8 cellular contexts compared by ENCODE assay signal in genomic region chr1:159936284-159936904, GRCh38. TPM values are rescaled to one million over a fixed set of nuclear protein-coding genes. Genes with fewer than 3 reads are reported as not detected.
DNase-seq lines count a peak whose midpoint lies in the region; ATAC-seq and TF ChIP-seq lines count a peak whose summit lies in the region.

No MANE protein-coding gene starts in this region.

- peak; percentile 94 for TF ChIP-seq RAD21 in IMR-90 (IDR thresholded peaks at IDR 0.05; ENCODE audit: low read length)

- no peak overlapping the region for H3K4me2 ChIP-seq in IMR-90 (ENCODE audit: low read depth, low read length)

- TF ChIP-seq POLR2A in IMR-90 (IDR thresholded peaks at IDR 0.05; ENCODE audit: low read depth, low read length), result no peak

- no peak overlapping the region for H3K4me3 Mint-ChIP-seq in glutamatergic neuron (ENCODE audit: unreplicated experiment)
- no peak overlapping the region for H3K4me3 Mint-ChIP-seq in progenitor cell of endocrine pancreas (ENCODE audit: low read depth)

- in situ Hi-C loops in IMR-90 (cut with MboI; ENCODE audit: low sequenced_read_pairs), result loop anchor here (5.0 to 10.0 kb wide), 2 partner anchors 71 to 438 kb away; no protein-coding TSS in a partner anchor
- in situ Hi-C loops in SK-MEL-5 (cut with HindIII; ENCODE audit: low pct_unique_long_range_greater_than_20kb, low sequenced_read_pairs), result no loop called here

- no CpG with 5 or more reads among the region's 15 CpGs for WGBS in IMR-90 (ENCODE audit: extremely low coverage in 2 of 2, insufficient read length in 1 of 2), 2 experiments

- no peak overlapping the region for H2BK15ac ChIP-seq in IMR-90 (ENCODE audit: low read depth, low read length)

- POLR2A ChIA-PET in GM10248 (lab: Yijun Ruan, JAX), result no interaction called here
- POLR2A ChIA-PET in IMR-90 (lab: Charles Lee; ENCODE audit: unreplicated experiment), result no interaction called here

- no peak overlapping the region for H3K23ac ChIP-seq in IMR-90 (ENCODE audit: low read depth, low read length)

- no peaks in the 10 kb centered on the region for H3K9me1 ChIP-seq in IMR-90 (ENCODE audit: insufficient read depth, low read length)

- H3K27me3 Mint-ChIP-seq in glutamatergic neuron (ENCODE audit: unreplicated experiment), result peaks cover 4% of the 10 kb centered on the region
- no peaks in the 10 kb centered on the region for H3K27me3 Mint-ChIP-seq in progenitor cell of endocrine pancreas

- no peak overlapping the region for H2BK120ac ChIP-seq in IMR-90 (ENCODE audit: low read depth, low read length)

- no peak overlapping the region for H2AK9ac ChIP-seq in IMR-90 (replicated peaks; ENCODE audit: low read depth, low read length, poor library complexity)

- no peaks in the 10 kb centered on the region for H3K36me3 ChIP-seq in IMR-90 (ENCODE audit: control insufficient read depth, insufficient read depth, low read length)

- no peak overlapping the region for H3K18ac ChIP-seq in IMR-90 (ENCODE audit: low read depth, low read length)

- no peaks in the 10 kb centered on the region for H3K9me3 ChIP-seq in IMR-90 (ENCODE audit: control insufficient read depth, insufficient read depth, low read length)

- H2BK5ac ChIP-seq in IMR-90 (ENCODE audit: low read depth, low read length, poor library complexity, severe bottlenecking), result no peak overlapping the region

- H3K27ac Mint-ChIP-seq in glutamatergic neuron (ENCODE audit: unreplicated experiment) (peak overlapping the region; percentile 18), progenitor cell of endocrine pancreas (no peak overlapping the region)

- H3K9ac ChIP-seq in IMR-90 (ENCODE audit: low read depth, low read length), result no peak overlapping the region

- H2BK20ac ChIP-seq in IMR-90 (ENCODE audit: low read depth, low read length), result no peak overlapping the region

- H2AK5ac ChIP-seq in IMR-90 (ENCODE audit: low read depth, low read length), result no peak overlapping the region; the same call in none of the 2 replicates

- no TSS peak for BruUV-seq in IMR-90 (replicated peaks; lab: Mats Ljungman, UMichigan)

- CTCF ChIA-PET in GM10248 (lab: Yijun Ruan, JAX), result interaction anchor here (0.7 to 13.3 kb wide), 18 partner anchors 9 to 150 kb away, joined by 3 to 232 read pairs (median 4); partner anchors contain the start of genes SLAMF9 and TAGLN2
- CTCF ChIA-PET in IMR-90 (lab: Yijun Ruan, JAX), result interaction anchor here (6.4 kb wide), 1 partner anchor 70 kb away, joined by 48 read pairs; no protein-coding TSS in a partner anchor

- H3K27ac ChIP-seq in IMR-90 (ENCODE audit: insufficient read depth, low read length), result no peak overlapping the region

- no peak overlapping the region for H4K5ac ChIP-seq in IMR-90 (ENCODE audit: low read depth, low read length)

- intact Hi-C loops in IMR-90 (cut with micrococcal nuclease), result loop anchor here (1.0 kb wide), 1 partner anchor 70 kb away; no protein-coding TSS in a partner anchor

- H3K9me3 Mint-ChIP-seq in glutamatergic neuron (ENCODE audit: unreplicated experiment), result peaks cover 10% of the 10 kb centered on the region
- no peaks in the 10 kb centered on the region for H3K9me3 Mint-ChIP-seq in progenitor cell of endocrine pancreas (ENCODE audit: low read depth)

- TF ChIP-seq CTCF in GM10248 (IDR thresholded peaks at IDR 0.05; ENCODE audit: control extremely low read depth, extremely low read depth, low read depth, missing control alignments) (peak; percentile 98), IMR-90 (conservative IDR thresholded peaks at IDR 0.05; ENCODE audit: low read depth, low read length) (peak; percentile 93), glutamatergic neuron (IDR thresholded peaks at IDR 0.05; ENCODE audit: partially characterized antibody, unreplicated experiment) (peak; percentile 99), progenitor cell of endocrine pancreas (IDR thresholded peaks at IDR 0.05; ENCODE audit: unreplicated experiment) (peak; percentile 96)

- no peak overlapping the region for H4K8ac ChIP-seq in IMR-90 (ENCODE audit: low read depth in 2 of 2, low read length in 2 of 2)

- DNase-seq in GM10248 (ENCODE audit: extremely low spot score), result peak; percentile 87
- DNase-seq in IMR-90, result no peak
- peak; percentile 73 for DNase-seq in SK-MEL-5 (ENCODE audit: low read depth, low spot score)
- DNase-seq in activated gamma-delta T cell treated with anti-CD3 and anti-CD28 coated beads, Interleukin-2, amount 50 U/mL, for 16 hours (ENCODE audit: low read depth), result peak; percentile 78
- peak; percentile 91 for DNase-seq in glutamatergic neuron
- peak; percentile 86 for DNase-seq in progenitor cell of endocrine pancreas (ENCODE audit: low spot score, unreplicated experiment)
- DNase-seq in kidney glomerular epithelial cell (lab: John Stamatoyannopoulos, UW), result no peak

- peak; percentile 98 for ATAC-seq in IMR-90 (ENCODE audit: low read depth)
- ATAC-seq in HG03460 (IDR thresholded peaks at IDR 0.05; ENCODE audit: unreplicated experiment), result no peak

- H3K4ac ChIP-seq in IMR-90 (ENCODE audit: low read depth, low read length), result no peak overlapping the region

- H3K56ac ChIP-seq in IMR-90 (ENCODE audit: extremely low read depth, insufficient read depth, low read length), result no peak overlapping the region

- H3K4me3 ChIP-seq in IMR-90 (ENCODE audit: insufficient read depth, low read depth, low read length), result no peak overlapping the region

- no peak overlapping the region for H3K14ac ChIP-seq in IMR-90 (replicated peaks; ENCODE audit: low read depth, low read length)

- dilution Hi-C loops in IMR-90 (cut with HindIII; ENCODE audit: low sequenced_read_pairs, unreplicated experiment), result no loop called here

- H4K91ac ChIP-seq in IMR-90 (ENCODE audit: insufficient read depth, low read depth, low read length), result no peak overlapping the region

- H3K36me3 Mint-ChIP-seq in glutamatergic neuron (ENCODE audit: unreplicated experiment), result peaks cover 5% of the 10 kb centered on the region
- H3K36me3 Mint-ChIP-seq in progenitor cell of endocrine pancreas (ENCODE audit: insufficient read depth), result peaks cover 40% of the 10 kb centered on the region

- H2AFZ ChIP-seq in IMR-90 (replicated peaks; ENCODE audit: low read length, poor library complexity), result peak overlapping the region; percentile 78

- no peaks in the 10 kb centered on the region for H3K79me1 ChIP-seq in IMR-90 (ENCODE audit: low read depth in 1 of 2, low read length in 2 of 2)

- H3K4me1 Mint-ChIP-seq in glutamatergic neuron (ENCODE audit: low read depth, unreplicated experiment), result peaks cover 20% of the 10 kb centered on the region
- peaks cover 36% of the 10 kb centered on the region for H3K4me1 Mint-ChIP-seq in progenitor cell of endocrine pancreas (ENCODE audit: low read depth)

- peaks cover 38% of the 10 kb centered on the region for H3K27me3 ChIP-seq in IMR-90 (ENCODE audit: control insufficient read depth, insufficient read depth, low read length)

- no peaks in the 10 kb centered on the region for H4K20me1 ChIP-seq in IMR-90 (ENCODE audit: insufficient read depth, low read length)

- H3K4me1 ChIP-seq in IMR-90 (ENCODE audit: control insufficient read depth, insufficient read depth, low read length), result no peaks in the 10 kb centered on the region

TF ChIP-seq in IMR-90, 13 proteins besides CTCF, POLR2A, EP300 and RAD21:
- TF ChIP-seq SMC3 (IDR thresholded peaks at IDR 0.05; ENCODE audit: low read depth, low read length) (peak; percentile 95), MAFK (IDR thresholded peaks at IDR 0.05; ENCODE audit: low read depth, low read length) (no peak)

RNA-seq across cellular contexts. Expression of gene IGSF9, which starts 9.0 kb away (rescaled TPM):
- total RNA-seq in IMR-90 (2012; rRNA removed) (not detected in 2 replicates), glutamatergic neuron (ENCODE audit: unreplicated experiment) (23.4 TPM), progenitor cell of endocrine pancreas (68.2 and 68.6 TPM in 2 replicates)
- 0.05 and 0.07 TPM in 2 replicates for polyA plus RNA-seq in IMR-90 (2012; rRNA removed)
- 0.02 and 0.05 TPM in 2 replicates for polyA plus RNA-seq in IMR-90 (2012; cell fraction: cytosol; rRNA removed)
- 0.07 and 0.29 TPM in 2 replicates for polyA plus RNA-seq in IMR-90 (2012; cell fraction: nucleus; rRNA removed; ENCODE audit: low replicate concordance)
- total RNA-seq in SK-MEL-5 (2014; rRNA removed; shearing (Covaris generic)), result not detected in 2 replicates
- polyA plus RNA-seq in SK-MEL-5 (2015; cell fraction: cytosol; rRNA removed), result 0.05 TPM in 1 of 2 replicates, not detected in the other
- polyA plus RNA-seq in SK-MEL-5 (2015; cell fraction: nucleus; rRNA removed), result not detected in 2 replicates

RNA-seq across cellular contexts. Expression of gene TAGLN2, which starts 11.1 kb away (rescaled TPM):
- total RNA-seq in IMR-90 (2012; rRNA removed), result 365 and 440 TPM in 2 replicates
- polyA plus RNA-seq in IMR-90 (2012; rRNA removed), result 634 and 646 TPM in 2 replicates
- 328 and 686 TPM in 2 replicates for polyA plus RNA-seq in IMR-90 (2012; cell fraction: cytosol; rRNA removed)
- polyA plus RNA-seq in IMR-90 (2012; cell fraction: nucleus; rRNA removed; ENCODE audit: low replicate concordance), result 327 and 351 TPM in 2 replicates
- total RNA-seq in SK-MEL-5 (2014; rRNA removed; shearing (Covaris generic)), result 122 and 128 TPM in 2 replicates
- 175 and 183 TPM in 2 replicates for polyA plus RNA-seq in SK-MEL-5 (2015; cell fraction: cytosol; rRNA removed)
- polyA plus RNA-seq in SK-MEL-5 (2015; cell fraction: nucleus; rRNA removed), result 26.8 and 29.9 TPM in 2 replicates
- 160 TPM for total RNA-seq in glutamatergic neuron (ENCODE audit: unreplicated experiment)
- total RNA-seq in progenitor cell of endocrine pancreas, result 153 and 159 TPM in 2 replicates

RNA-seq across cellular contexts. Expression of gene SLAMF9, which starts 17.6 kb away (rescaled TPM):
- total RNA-seq in IMR-90 (2012; rRNA removed) (0.18 and 0.28 TPM in 2 replicates), glutamatergic neuron (ENCODE audit: unreplicated experiment) (not detected), progenitor cell of endocrine pancreas (not detected in 2 replicates)
- polyA plus RNA-seq in IMR-90 (2012; rRNA removed), result 0.27 and 0.67 TPM in 2 replicates
- 0.14 and 0.19 TPM in 2 replicates for polyA plus RNA-seq in IMR-90 (2012; cell fraction: cytosol; rRNA removed)
- polyA plus RNA-seq in IMR-90 (2012; cell fraction: nucleus; rRNA removed; ENCODE audit: low replicate concordance), result 0.07 TPM in 1 of 2 replicates, not detected in the other
- 13.6 and 17.9 TPM in 2 replicates for total RNA-seq in SK-MEL-5 (2014; rRNA removed; shearing (Covaris generic))
- 7.3 and 11.2 TPM in 2 replicates for polyA plus RNA-seq in SK-MEL-5 (2015; cell fraction: cytosol; rRNA removed)
- polyA plus RNA-seq in SK-MEL-5 (2015; cell fraction: nucleus; rRNA removed), result 0.73 and 3.5 TPM in 2 replicates

RNA-seq across cellular contexts. Expression of gene CFAP45, which starts 36.4 kb away (rescaled TPM):
- total RNA-seq in IMR-90 (2012; rRNA removed) (0.56 and 0.72 TPM in 2 replicates), glutamatergic neuron (ENCODE audit: unreplicated experiment) (0.49 TPM), progenitor cell of endocrine pancreas (0.74 and 1.0 TPM in 2 replicates)
- 0.51 and 0.55 TPM in 2 replicates for polyA plus RNA-seq in IMR-90 (2012; rRNA removed)
- 0.14 and 0.71 TPM in 2 replicates for polyA plus RNA-seq in IMR-90 (2012; cell fraction: cytosol; rRNA removed)
- polyA plus RNA-seq in IMR-90 (2012; cell fraction: nucleus; rRNA removed; ENCODE audit: low replicate concordance), result 0.63 and 1.3 TPM in 2 replicates
- total RNA-seq in SK-MEL-5 (2014; rRNA removed; shearing (Covaris generic)), result 0.13 and 0.56 TPM in 2 replicates
- 0.23 and 0.62 TPM in 2 replicates for polyA plus RNA-seq in SK-MEL-5 (2015; cell fraction: cytosol; rRNA removed)
- 0.36 TPM in 1 of 2 replicates, not detected in the other for polyA plus RNA-seq in SK-MEL-5 (2015; cell fraction: nucleus; rRNA removed)

Comparison
In these comparisons a context has a peak if more than half of its experiments do, and no peak if none do; other contexts are left out.
1. DNase-seq: peak in GM10248 (single experiment), SK-MEL-5 (single experiment), activated gamma-delta T cell treated with anti-CD3 and anti-CD28 coated beads, Interleukin-2, amount 50 U/mL, for 16 hours (single experiment), glutamatergic neuron (single experiment) and progenitor cell of endocrine pancreas (single experiment); none in IMR-90 (single experiment) and kidney glomerular epithelial cell (single experiment).
2. RNA of gene IGSF9, which starts 9.0 kb away (total RNA-seq): 68.2 to 68.6 TPM in progenitor cell of endocrine pancreas and 23.4 TPM in glutamatergic neuron (single experiment); not detected in IMR-90 and not detected in SK-MEL-5; every median in the first group is over 10 times any median in the second.
3. RNA of gene SLAMF9, which starts 17.6 kb away (total RNA-seq): 13.6 to 17.9 TPM in SK-MEL-5; 0.18 to 0.28 TPM in IMR-90, not detected in glutamatergic neuron (single experiment) and not detected in progenitor cell of endocrine pancreas; every median in the first group is over 10 times any median in the second.
4. Peak in every context shown above with its lines, with median percentiles within 50 percentile points of each other: CTCF ChIP-seq.